ENCODE assay signal across 8 cellular contexts in the genomic region with DNA sequence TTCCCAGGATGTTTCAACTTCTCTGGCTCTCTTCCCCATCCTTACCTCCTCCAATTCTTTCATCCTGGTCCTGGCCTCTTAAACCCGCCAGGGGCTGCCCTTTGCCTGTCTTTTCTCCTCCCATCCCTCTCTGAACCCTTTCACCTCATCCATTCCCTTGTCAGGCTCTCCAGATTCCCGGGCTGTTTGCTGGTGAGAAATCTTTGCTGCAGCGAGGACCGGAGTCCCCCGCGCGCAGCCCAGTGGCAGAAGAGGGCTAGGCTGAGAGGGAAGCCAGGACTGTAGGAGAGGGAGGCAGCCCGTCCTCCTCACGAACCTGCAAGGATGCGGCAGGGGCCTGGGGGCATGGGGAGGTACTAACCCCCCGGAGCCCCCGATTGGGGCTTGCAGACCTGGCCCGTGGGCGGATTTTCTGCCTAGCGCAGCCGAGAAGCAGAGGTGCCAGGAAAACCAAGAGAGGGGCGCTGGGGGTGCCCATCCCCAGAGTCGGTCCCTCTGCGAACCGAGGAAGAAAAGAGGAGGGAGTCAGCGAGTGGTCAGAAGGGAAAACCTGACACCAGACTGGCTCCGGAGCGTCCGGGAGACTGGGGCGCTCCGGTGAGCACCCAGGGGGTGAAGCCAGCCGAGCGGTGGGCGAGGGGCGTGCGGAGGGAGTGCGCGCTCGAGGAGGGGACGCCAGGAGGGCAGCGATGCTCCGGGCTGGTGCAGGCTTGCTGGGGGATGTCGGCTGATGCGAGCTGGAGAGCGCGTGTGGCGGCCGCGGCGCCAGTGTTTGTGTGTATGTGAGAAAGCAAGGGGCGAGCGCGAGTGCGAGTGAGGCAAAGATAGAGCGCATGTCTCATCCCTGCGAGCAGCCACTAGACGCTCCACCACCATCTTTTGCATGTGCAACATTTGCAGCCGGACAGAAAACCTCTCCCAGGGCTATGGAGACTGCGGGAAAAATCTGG. TPM values are rescaled to one million over a fixed set of nuclear protein-coding genes. Genes with fewer than 3 reads are reported as not detected.
DNase-seq lines count a peak whose midpoint lies in the region; ATAC-seq and TF ChIP-seq lines count a peak whose summit lies in the region.

GRIA4 (plus strand) TSS at position 242 of the 950 bp plus-strand sequence. CDS start 925 bp downstream, outside the sequence.

- no peak for TF ChIP-seq CTCF in endothelial cell (IDR thresholded peaks at IDR 0.05; ENCODE audit: unreplicated experiment)
- TF ChIP-seq CTCF in mesothelial cell of epicardium (IDR thresholded peaks at IDR 0.05; ENCODE audit: unreplicated experiment), result no peak
- no peak for TF ChIP-seq CTCF in upper lobe of right lung (IDR thresholded peaks at IDR 0.05)

- H3K4me1 ChIP-seq in upper lobe of right lung, result peaks cover 12% of the 10 kb centered on the region

- ATAC-seq in upper lobe of right lung (peak; percentile 44), HG02970 (IDR thresholded peaks at IDR 0.05; ENCODE audit: low FRiP score, unreplicated experiment) (no peak)

- no peaks in the 10 kb centered on the region for H3K36me3 Mint-ChIP-seq in activated naive CD4-positive, alpha-beta T cell treated with anti-CD3 and anti-CD28 coated beads, Interleukin-2, amount 50 U/mL, for 24 hours
- H3K36me3 Mint-ChIP-seq in activated naive CD4-positive, alpha-beta T cell treated with anti-CD3 and anti-CD28 coated beads, Interleukin-2, amount 10 ng/mL, durations not matched to agents 7 days and 5 days, result no peaks in the 10 kb centered on the region
- H3K36me3 Mint-ChIP-seq in endothelial cell (ENCODE audit: low read depth, unreplicated experiment), result no peaks in the 10 kb centered on the region
- H3K36me3 Mint-ChIP-seq in mesothelial cell of epicardium, result no peaks in the 10 kb centered on the region

- no peak within 1 kb of the TSS for H3K27ac ChIP-seq in upper lobe of right lung

- H3K27ac Mint-ChIP-seq in activated naive CD4-positive, alpha-beta T cell treated with anti-CD3 and anti-CD28 coated beads, Interleukin-2, amount 50 U/mL, for 24 hours, result no peak within 1 kb of the TSS
- H3K27ac Mint-ChIP-seq in activated naive CD4-positive, alpha-beta T cell treated with anti-CD3 and anti-CD28 coated beads, Interleukin-2, amount 10 ng/mL, durations not matched to agents 7 days and 5 days, result no peak within 1 kb of the TSS
- H3K27ac Mint-ChIP-seq in endothelial cell (ENCODE audit: unreplicated experiment), result no peak within 1 kb of the TSS
- H3K27ac Mint-ChIP-seq in mesothelial cell of epicardium, result peak within 1 kb of the TSS; percentile 92

- H3K27me3 Mint-ChIP-seq in activated naive CD4-positive, alpha-beta T cell treated with anti-CD3 and anti-CD28 coated beads, Interleukin-2, amount 50 U/mL, for 24 hours, result peaks cover 32% of the 10 kb centered on the region
- H3K27me3 Mint-ChIP-seq in activated naive CD4-positive, alpha-beta T cell treated with anti-CD3 and anti-CD28 coated beads, Interleukin-2, amount 10 ng/mL, durations not matched to agents 7 days and 5 days, result peaks cover 33% of the 10 kb centered on the region
- H3K27me3 Mint-ChIP-seq in endothelial cell (ENCODE audit: unreplicated experiment) (peaks cover 1% of the 10 kb centered on the region), mesothelial cell of epicardium (ENCODE audit: low read depth) (peaks cover 29% of the 10 kb centered on the region)

- no peak for DNase-seq in activated naive CD4-positive, alpha-beta T cell treated with anti-CD3 and anti-CD28 coated beads, Interleukin-2, amount 10 ng/mL, durations not matched to agents 7 days and 5 days
- DNase-seq in RPMI7951 (ENCODE audit: low read depth), result peak; percentile 4
- DNase-seq in endothelial cell (ENCODE audit: low spot score), result peak; percentile 58
- DNase-seq in mesothelial cell of epicardium (ENCODE audit: low spot score in 2 of 2, unreplicated experiment in 2 of 2), result peak; percentile 45 to 73
- DNase-seq in upper lobe of right lung, result peak; percentile 64
- DNase-seq in HEK293T (ENCODE audit: extremely low spot score), result no peak

- intact Hi-C loops in upper lobe of right lung (cut with DNase I), result no loop called here

- peaks cover 7% of the 10 kb centered on the region for H3K9me3 Mint-ChIP-seq in activated naive CD4-positive, alpha-beta T cell treated with anti-CD3 and anti-CD28 coated beads, Interleukin-2, amount 50 U/mL, for 24 hours
- no peaks in the 10 kb centered on the region for H3K9me3 Mint-ChIP-seq in activated naive CD4-positive, alpha-beta T cell treated with anti-CD3 and anti-CD28 coated beads, Interleukin-2, amount 10 ng/mL, durations not matched to agents 7 days and 5 days
- H3K9me3 Mint-ChIP-seq in endothelial cell (ENCODE audit: unreplicated experiment) (no peaks in the 10 kb centered on the region), mesothelial cell of epicardium (peaks cover 9% of the 10 kb centered on the region)

- CTCF ChIA-PET in activated naive CD4-positive, alpha-beta T cell treated with anti-CD3 and anti-CD28 coated beads, Interleukin-2, amount 10 ng/mL, durations not matched to agents 7 days and 5 days (lab: Charles Lee), result no interaction called here
- CTCF ChIA-PET in HEK293T (lab: Yijun Ruan, JAX), result no interaction called here

- H3K27me3 ChIP-seq in upper lobe of right lung, result peaks cover 27% of the 10 kb centered on the region

- POLR2A ChIA-PET in HEK293T (lab: Yijun Ruan, JAX), result no interaction called here

- H3K4me1 Mint-ChIP-seq in activated naive CD4-positive, alpha-beta T cell treated with anti-CD3 and anti-CD28 coated beads, Interleukin-2, amount 50 U/mL, for 24 hours, result peaks cover 20% of the 10 kb centered on the region
- H3K4me1 Mint-ChIP-seq in activated naive CD4-positive, alpha-beta T cell treated with anti-CD3 and anti-CD28 coated beads, Interleukin-2, amount 10 ng/mL, durations not matched to agents 7 days and 5 days, result peaks cover 3% of the 10 kb centered on the region
- H3K4me1 Mint-ChIP-seq in endothelial cell (ENCODE audit: unreplicated experiment) (peaks cover 20% of the 10 kb centered on the region), mesothelial cell of epicardium (peaks cover 42% of the 10 kb centered on the region)

- H3K9me3 ChIP-seq in upper lobe of right lung, result no peaks in the 10 kb centered on the region

- H3K4me3 Mint-ChIP-seq in activated naive CD4-positive, alpha-beta T cell treated with anti-CD3 and anti-CD28 coated beads, Interleukin-2, amount 50 U/mL, for 24 hours, result peak within 1 kb of the TSS; percentile 67
- H3K4me3 Mint-ChIP-seq in activated naive CD4-positive, alpha-beta T cell treated with anti-CD3 and anti-CD28 coated beads, Interleukin-2, amount 10 ng/mL, durations not matched to agents 7 days and 5 days, result no peak within 1 kb of the TSS
- H3K4me3 Mint-ChIP-seq in endothelial cell (ENCODE audit: unreplicated experiment) (peak within 1 kb of the TSS; percentile 84), mesothelial cell of epicardium (peak within 1 kb of the TSS; percentile 80)

- peak within 1 kb of the TSS; percentile 28 for H3K4me3 ChIP-seq in upper lobe of right lung

- H3K36me3 ChIP-seq in upper lobe of right lung, result no peaks in the 10 kb centered on the region

TF ChIP-seq in HEK293T, 16 proteins besides CTCF, POLR2A, EP300 and RAD21:
- TF ChIP-seq TARDBP (IDR thresholded peaks at IDR 0.05) (no peak), ZNF384 (IDR thresholded peaks at IDR 0.05) (no peak), ARNT (IDR thresholded peaks at IDR 0.05) (no peak), HDGF (IDR thresholded peaks at IDR 0.05; ENCODE audit: borderline replicate concordance) (no peak), ELF4 (IDR thresholded peaks at IDR 0.05) (no peak), FOXM1 (IDR thresholded peaks at IDR 0.05; ENCODE audit: borderline replicate concordance) (no peak)

RNA-seq across cellular contexts. Expression of gene GRIA4, which starts in this region (rescaled TPM):
- not detected in 2 replicates for total RNA-seq in RPMI7951 (2014; rRNA removed; shearing (Covaris generic))
- total RNA-seq in endothelial cell (ENCODE audit: unreplicated experiment), result 8.7 TPM
- total RNA-seq in mesothelial cell of epicardium, result 144 to 156 TPM (median 156 TPM) in 3 replicates
- not detected for total RNA-seq in upper lobe of right lung

Comparison
In these comparisons a context has a peak if more than half of its experiments do, and no peak if none do; other contexts are left out.
1. RNA of gene GRIA4 (total RNA-seq): 144 to 156 TPM in mesothelial cell of epicardium; 8.7 TPM in endothelial cell (single experiment), not detected in RPMI7951 and not detected in upper lobe of right lung (single experiment); every median in the first group is over 10 times any median in the second.
2. Peak in DNase-seq in RPMI7951; RNA of the gene not detected or under 1 TPM.
3. Peak in DNase-seq, ATAC-seq and H3K4me3 ChIP-seq in upper lobe of right lung; RNA of the gene not detected or under 1 TPM.
4. DNase-seq: peak in endothelial cell (single experiment) and mesothelial cell of epicardium (2 of 2); none in activated naive CD4-positive, alpha-beta T cell treated with anti-CD3 and anti-CD28 coated beads, Interleukin-2, amount 10 ng/mL, durations not matched to agents 7 days and 5 days (single experiment) and HEK293T (single experiment).